Comparison of ENCODE assay signal across 1 cellular context in the genomic region with DNA sequence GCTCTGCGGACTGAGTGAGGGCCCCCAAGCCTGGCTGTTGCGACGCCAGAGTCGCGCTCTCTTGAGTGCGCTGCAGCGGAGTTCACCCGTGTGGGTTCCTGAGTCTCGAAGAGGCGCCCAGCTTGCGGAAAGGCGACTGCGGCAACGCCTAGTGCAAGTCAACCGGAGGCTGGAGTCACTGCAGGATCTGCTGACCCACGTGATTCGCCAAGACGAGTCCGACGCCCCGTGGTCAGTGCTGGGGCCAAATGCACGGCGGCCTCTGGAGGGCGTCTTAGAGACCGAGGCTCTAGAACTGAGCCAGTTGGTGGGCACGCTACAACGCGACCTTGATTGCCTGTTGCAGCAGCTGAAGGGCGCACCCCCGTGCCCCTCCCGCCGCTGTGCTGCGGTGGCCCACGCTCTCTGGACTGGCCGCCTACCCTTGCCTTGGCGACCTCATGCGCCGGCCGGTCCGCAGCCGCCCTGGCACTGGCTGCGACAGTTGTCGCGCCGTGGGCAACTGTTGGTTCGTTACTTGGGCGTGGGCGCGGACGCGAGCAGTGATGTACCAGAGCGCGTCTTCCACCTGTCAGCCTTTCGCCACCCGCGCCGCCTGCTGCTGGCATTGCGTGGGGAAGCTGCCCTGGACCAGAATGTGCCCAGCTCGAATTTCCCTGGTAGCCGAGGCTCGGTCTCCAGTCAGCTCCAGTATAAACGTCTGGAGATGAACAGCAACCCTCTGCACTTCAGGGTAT.
TF ChIP-seq lines count a peak whose summit lies in the region.

No MANE protein-coding gene starts in this region.

TF ChIP-seq in H1, 55 proteins besides CTCF, POLR2A, EP300 and RAD21:
- no peak for TF ChIP-seq CBX8 (IDR thresholded peaks at IDR 0.05; ENCODE audit: borderline replicate concordance, low read depth, low read length)
- no peak for TF ChIP-seq BCL11A (IDR thresholded peaks at IDR 0.05; ENCODE audit: low read depth in 2 of 2, low read length in 2 of 2)
- TF ChIP-seq SP1 (IDR thresholded peaks at IDR 0.05; ENCODE audit: low read depth, low read length): no peak
- TF ChIP-seq YY1 (IDR thresholded peaks at IDR 0.05; ENCODE audit: low read depth, low read length): no peak
- TF ChIP-seq MAFK (IDR thresholded peaks at IDR 0.05; ENCODE audit: low read depth, low read length): no peak
- no peak for TF ChIP-seq JUND (IDR thresholded peaks at IDR 0.05; ENCODE audit: low read length)
- TF ChIP-seq ZNF274 (IDR thresholded peaks at IDR 0.05; ENCODE audit: borderline replicate concordance, extremely low read depth, low read length): no peak
- TF ChIP-seq CREB1 (IDR thresholded peaks at IDR 0.05): no peak
- TF ChIP-seq, protein P1, sequence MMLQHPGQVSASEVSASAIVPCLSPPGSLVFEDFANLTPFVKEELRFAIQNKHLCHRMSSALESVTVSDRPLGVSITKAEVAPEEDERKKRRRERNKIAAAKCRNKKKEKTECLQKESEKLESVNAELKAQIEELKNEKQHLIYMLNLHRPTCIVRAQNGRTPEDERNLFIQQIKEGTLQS (IDR thresholded peaks at IDR 0.05; ENCODE audit: insufficient read depth, low read depth, low read length): no peak
- TF ChIP-seq SIX5 (IDR thresholded peaks at IDR 0.05; ENCODE audit: low read depth, low read length): no peak
- TF ChIP-seq GTF2F1 (IDR thresholded peaks at IDR 0.05; ENCODE audit: borderline replicate concordance, low read depth, low read length): no peak
- TF ChIP-seq CTBP2 (IDR thresholded peaks at IDR 0.05; ENCODE audit: borderline replicate concordance, insufficient read depth, insufficient read length, low read length): no peak
- TF ChIP-seq TAF7 (optimal IDR thresholded peaks at IDR 0.05; ENCODE audit: borderline replicate concordance, low read depth, low read length): no peak
- TF ChIP-seq CHD1 (IDR thresholded peaks at IDR 0.05; ENCODE audit: low read depth, low read length): no peak
- TF ChIP-seq TBP (IDR thresholded peaks at IDR 0.05; ENCODE audit: low read depth, low read length): no peak
- TF ChIP-seq POLR2AphosphoS5 (IDR thresholded peaks at IDR 0.05; ENCODE audit: low read depth, low read length): no peak
- TF ChIP-seq TCF12 (IDR thresholded peaks at IDR 0.05; ENCODE audit: low read depth, low read length): no peak
- TF ChIP-seq KDM5A (IDR thresholded peaks at IDR 0.05; ENCODE audit: low read length): no peak
